In the genomic region with DNA sequence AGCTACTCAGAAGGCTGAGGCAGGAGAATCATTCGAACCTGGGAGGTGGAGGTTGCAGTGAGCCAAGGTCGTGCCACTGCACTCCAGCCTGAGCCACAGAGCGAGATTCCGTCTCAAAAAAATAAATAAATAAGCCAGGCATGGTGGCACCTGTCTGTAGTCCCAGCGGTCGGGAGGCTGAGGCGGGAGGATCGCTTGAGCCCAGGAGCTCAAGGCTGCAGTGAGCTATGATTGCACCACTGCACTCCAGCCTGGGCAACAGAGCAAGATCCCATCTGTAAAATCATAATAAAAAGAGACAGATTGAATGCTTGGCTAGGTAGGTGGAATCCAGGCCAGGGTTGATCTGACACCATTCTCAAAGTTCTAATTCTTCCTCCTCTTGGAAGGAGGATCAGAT, we compare ENCODE assay signal across 5 cellular contexts. TPM values are rescaled to one million over a fixed set of nuclear protein-coding genes. Genes with fewer than 3 reads are reported as not detected.
"Had no signal": no experiment of that assay in that cellular context is flagged by ENCODE, and none has a peak within 500 bp of the region (broad histone marks: within the 10 kb centered on the region; RNA-seq: fewer than 3 reads in every experiment).

No MANE protein-coding gene starts in this region.

RNA-seq across cellular contexts. Expression of gene UPK3B, which starts 3.7 kb away (rescaled TPM):
- polyA plus RNA-seq: SK-N-SH had no signal

RNA-seq across cellular contexts. Expression of gene SPDYE16, which starts 36.5 kb away (rescaled TPM):
- total RNA-seq: activated T-helper 1 cell treated with anti-CD3 and anti-CD28 coated beads, Interleukin-12 subunit alpha, Interleukin-12 subunit beta, Interleukin-2, Interleukin-4 antibody, amounts not matched to agents 30 ng/mL and 10 ng/mL and 1 ng/mL, durations not matched to agents 14 hours and 24 hours and 36 hours; ascending aorta; MCF 10A; SJSA1 had no signal
